In the genomic region with DNA sequence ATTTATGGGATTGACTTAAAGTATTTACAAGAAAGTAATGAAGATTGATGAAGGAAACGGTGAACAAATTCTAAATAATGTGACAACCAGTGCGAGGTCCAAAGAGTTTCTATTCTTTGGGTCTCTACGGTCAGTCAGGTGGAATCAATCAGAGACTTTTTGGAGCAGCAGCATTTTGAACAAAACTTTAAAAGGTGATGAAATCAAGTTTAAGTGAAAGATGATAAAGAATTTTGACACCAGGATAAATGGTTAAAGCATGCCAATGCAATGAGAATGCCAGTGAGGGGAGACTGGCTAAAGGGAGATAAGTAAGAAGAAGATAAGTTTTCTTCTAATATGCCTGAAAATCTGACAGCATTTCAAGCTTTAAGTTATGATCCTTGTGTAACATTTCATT, we compare ENCODE assay signal across 22 cellular contexts.
"Had no signal": no experiment of that assay in that cellular context is flagged by ENCODE, and none has a peak within 500 bp of the region (broad histone marks: within the 10 kb centered on the region; RNA-seq: fewer than 3 reads in every experiment).

No MANE protein-coding gene starts in this region.

- H3K4me3 ChIP-seq: gastroesophageal sphincter, heart left ventricle, neural progenitor cell, pancreas, right lobe of liver, spleen, thoracic aorta, upper lobe of left lung had no signal

- DNase-seq: activated CD4-positive, alpha-beta T cell treated with anti-CD3 and anti-CD28 coated beads for 36 hours; activated CD4-positive, alpha-beta T cell treated with anti-CD3 and anti-CD28 coated beads, Interleukin-2, amount 50 U/mL, for 48 hours; activated naive CD4-positive, alpha-beta T cell treated with anti-CD3 and anti-CD28 coated beads for 36 hours; activated T-cell treated with anti-CD3 and anti-CD28 coated beads for 4 hours; aorta; effector CD4-positive, alpha-beta T cell; heart left ventricle; naive thymus-derived CD4-positive, alpha-beta T cell; pancreas; right lobe of liver; spleen; stimulated activated CD4-positive, alpha-beta T cell treated with anti-CD3 and anti-CD28 coated beads, Interleukin-4, amount 100 ng/mL, for 4 hours; upper lobe of left lung had no signal

- H3K27ac ChIP-seq: gastroesophageal sphincter, heart left ventricle, neural progenitor cell, pancreas, right lobe of liver, spleen, thoracic aorta, upper lobe of left lung had no signal

- H3K4me3 Mint-ChIP-seq: activated CD4-positive, alpha-beta T cell treated with anti-CD3 and anti-CD28 coated beads for 36 hours; activated naive CD4-positive, alpha-beta T cell treated with anti-CD3 and anti-CD28 coated beads for 36 hours; activated T-helper 17 cell treated with anti-CD3 and anti-CD28 coated beads, Interleukin-2, amount 50 U/mL, for 72 hours; central memory CD8-positive, alpha-beta T cell; memory B cell; naive thymus-derived CD4-positive, alpha-beta T cell; neural progenitor cell; stimulated activated memory B cell treated with anti-CD40 and anti-IgM and Interleukin-4, amounts not matched to agents 10 μg/mL and 1 μg/mL and 100 μg/mL, for 72 hours; T-helper 2 cell treated with Interferon-gamma antibody and Interleukin-4, amounts not matched to agents 5 μg/mL and 100 μg/mL, for 36 hours had no signal

- FAIRE-seq: pancreas, TTC549 had no signal

- H3K4me1 Mint-ChIP-seq: central memory CD8-positive, alpha-beta T cell; memory B cell; neural progenitor cell had no signal

- H3K9me3 ChIP-seq: pancreas, right lobe of liver, spleen, thoracic aorta, upper lobe of left lung had no signal

- H3K36me3 ChIP-seq: gastroesophageal sphincter, heart left ventricle, neural progenitor cell, pancreas, right lobe of liver, spleen, thoracic aorta, upper lobe of left lung had no signal

- H3K9me3 Mint-ChIP-seq: activated naive CD4-positive, alpha-beta T cell treated with anti-CD3 and anti-CD28 coated beads for 36 hours; activated T-helper 17 cell treated with anti-CD3 and anti-CD28 coated beads, Interleukin-2, amount 50 U/mL, for 72 hours; central memory CD8-positive, alpha-beta T cell; neural progenitor cell had no signal

- H3K9ac ChIP-seq: neural progenitor cell had no signal

- H2AFZ ChIP-seq: neural progenitor cell had no signal

- H3K27ac Mint-ChIP-seq: activated CD4-positive, alpha-beta T cell treated with anti-CD3 and anti-CD28 coated beads for 36 hours; activated naive CD4-positive, alpha-beta T cell treated with anti-CD3 and anti-CD28 coated beads for 36 hours; activated T-helper 17 cell treated with anti-CD3 and anti-CD28 coated beads, Interleukin-2, amount 50 U/mL, for 72 hours; memory B cell; naive thymus-derived CD4-positive, alpha-beta T cell; neural progenitor cell; stimulated activated memory B cell treated with anti-CD40 and anti-IgM and Interleukin-4, amounts not matched to agents 10 μg/mL and 1 μg/mL and 100 μg/mL, for 72 hours; T-helper 2 cell treated with Interferon-gamma antibody and Interleukin-4, amounts not matched to agents 5 μg/mL and 100 μg/mL, for 36 hours had no signal

- H3K27me3 ChIP-seq: gastroesophageal sphincter, heart left ventricle, neural progenitor cell, pancreas, right lobe of liver, spleen, upper lobe of left lung had no signal

- H3K36me3 Mint-ChIP-seq: memory B cell; neural progenitor cell; stimulated activated memory B cell treated with anti-CD40 and anti-IgM and Interleukin-4, amounts not matched to agents 10 μg/mL and 1 μg/mL and 100 μg/mL, for 72 hours had no signal

- H3K4me2 ChIP-seq: neural progenitor cell had no signal

- H3K4me1 ChIP-seq: gastroesophageal sphincter, heart left ventricle, neural progenitor cell, pancreas, right lobe of liver, spleen, upper lobe of left lung had no signal

- ATAC-seq: activated CD4-positive, alpha-beta T cell treated with anti-CD3 and anti-CD28 coated beads for 36 hours; activated T-helper 17 cell treated with anti-CD3 and anti-CD28 coated beads, Interleukin-2, amount 50 U/mL, for 72 hours; gastroesophageal sphincter; heart left ventricle; naive thymus-derived CD4-positive, alpha-beta T cell; pancreas; right lobe of liver; stimulated activated memory B cell treated with anti-CD40 and anti-IgM and Interleukin-4, amounts not matched to agents 10 μg/mL and 1 μg/mL and 100 μg/mL, for 72 hours had no signal
